8 cellular contexts compared by ENCODE assay signal in the genomic region with DNA sequence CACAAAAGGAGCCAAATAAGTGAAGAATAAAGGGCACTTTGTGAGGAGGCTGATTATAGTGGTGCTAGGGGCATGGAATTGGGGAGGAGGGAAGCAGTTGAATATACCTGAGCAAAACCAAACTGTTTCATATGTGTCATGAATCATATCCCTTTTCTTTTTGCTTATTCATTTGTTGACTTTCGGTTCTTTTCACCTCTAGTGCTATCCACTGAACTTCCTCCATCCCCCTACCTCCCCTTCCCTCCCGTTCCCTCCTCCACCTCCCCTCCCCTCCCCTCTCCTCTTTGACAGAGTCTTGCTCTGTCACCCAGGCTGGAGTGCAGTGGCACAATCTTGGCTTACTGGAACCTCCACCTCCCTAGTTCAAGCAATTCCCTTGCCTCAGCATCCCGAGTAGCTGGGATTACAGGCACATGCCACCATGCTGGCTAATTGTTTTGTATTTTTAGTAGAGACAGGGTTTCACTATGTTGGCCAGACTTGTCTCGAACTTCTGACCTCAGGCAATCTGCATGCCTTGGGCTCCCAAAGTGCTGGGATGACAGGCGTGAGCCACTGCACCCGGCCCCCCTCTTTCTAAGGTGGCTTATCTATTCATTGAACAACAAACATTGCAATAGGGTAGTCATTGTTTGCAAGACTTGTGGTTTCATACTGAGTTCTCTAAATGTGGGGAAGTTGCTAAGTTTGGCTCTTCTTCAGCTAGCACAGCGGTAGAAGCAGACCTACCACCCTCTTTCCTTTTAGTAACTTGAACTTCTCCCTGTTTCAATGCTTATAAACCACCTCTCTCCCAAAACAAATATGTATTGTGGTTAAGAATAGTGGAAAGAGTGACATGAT.
DNase-seq lines count a peak whose midpoint lies in the region; ATAC-seq and TF ChIP-seq lines count a peak whose summit lies in the region.

No MANE protein-coding gene starts in this region.

- TF ChIP-seq POLR2A in gastroesophageal sphincter (IDR thresholded peaks at IDR 0.05): no peak

- ATAC-seq in GM19324 (IDR thresholded peaks at IDR 0.05; ENCODE audit: low FRiP score, unreplicated experiment) (peak; percentile 93), HG03175 (IDR thresholded peaks at IDR 0.05; ENCODE audit: unreplicated experiment) (peak; percentile 93), memory B cell (ENCODE audit: low read depth) (peak; percentile 87), gastroesophageal sphincter (no peak)

- H3K27ac Mint-ChIP-seq in memory B cell: peak overlapping the region; percentile 81

- WGBS in gastroesophageal sphincter (ENCODE audit: low coverage in 1 of 2), 2 donors: 76 to 80% methylated on average over 2 to 5 of the region's 7 CpGs

- H3K27me3 ChIP-seq in gastroesophageal sphincter: no peaks in the 10 kb centered on the region

- peaks cover 36% of the 10 kb centered on the region for H3K4me1 Mint-ChIP-seq in memory B cell

- peak overlapping the region; percentile 78 for H3K4me3 Mint-ChIP-seq in memory B cell

- no peak for TF ChIP-seq CTCF in gastroesophageal sphincter (IDR thresholded peaks at IDR 0.05)

- no peak overlapping the region for H3K4me3 ChIP-seq in gastroesophageal sphincter

- no peak for TF ChIP-seq EP300 in gastroesophageal sphincter (IDR thresholded peaks at IDR 0.05)

- DNase-seq in CMK (ENCODE audit: low read depth): peak; percentile 3
- peak; percentile 94 for DNase-seq in SKM-1 (lab: John Stamatoyannopoulos, UW; ENCODE audit: unreplicated experiment)
- peak in 1 of 2 donors; percentile 28 for DNase-seq in memory B cell (ENCODE audit: low spot score in 2 of 2)
- no peak for DNase-seq in NCI-H1105 (lab: John Stamatoyannopoulos, UW)
- DNase-seq in ecto neural progenitor cell (ENCODE audit: low spot score): no peak

- H3K36me3 ChIP-seq in gastroesophageal sphincter: no peaks in the 10 kb centered on the region

- peaks cover 7% of the 10 kb centered on the region for H3K36me3 Mint-ChIP-seq in memory B cell

- H3K9me3 Mint-ChIP-seq in memory B cell: peaks cover 4% of the 10 kb centered on the region

- no peaks in the 10 kb centered on the region for H3K9me3 ChIP-seq in gastroesophageal sphincter

- peaks cover 2% of the 10 kb centered on the region for H3K27me3 Mint-ChIP-seq in memory B cell

- peaks cover 0 to 47% (median 8%) of the 10 kb centered on the region in 3 donors for H3K4me1 ChIP-seq in gastroesophageal sphincter

- no peak overlapping the region for H3K27ac ChIP-seq in gastroesophageal sphincter

Comparison
In these comparisons a context has a peak if more than half of its experiments do, and no peak if none do; other contexts are left out.
1. DNase-seq: peak in CMK (single experiment) and SKM-1 (single experiment); none in NCI-H1105 (single experiment) and ecto neural progenitor cell (single experiment).